23 cellular contexts compared by ENCODE assay signal in the genomic region with DNA sequence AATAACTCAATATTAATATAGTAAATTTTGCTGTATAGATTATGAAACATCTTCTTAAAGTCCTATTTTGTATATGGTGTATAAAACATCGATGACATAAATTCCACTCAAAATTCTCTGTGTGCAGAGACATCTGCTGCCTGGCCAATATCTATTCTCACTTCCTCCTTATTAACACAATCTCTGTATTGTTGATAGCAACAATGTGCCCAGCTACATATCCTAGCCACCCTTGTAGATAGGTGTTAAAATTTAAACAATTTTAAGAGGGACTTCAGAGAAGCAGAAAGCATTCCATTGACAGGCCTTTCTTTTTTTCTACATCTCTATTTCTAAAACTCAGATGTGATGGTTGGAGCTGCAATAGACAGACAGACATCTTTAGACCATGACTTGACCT.
"Had no signal": no experiment of that assay in that cellular context is flagged by ENCODE, and none has a peak within 500 bp of the region (broad histone marks: within the 10 kb centered on the region; RNA-seq: fewer than 3 reads in every experiment).

No MANE protein-coding gene starts in this region.

- DNase-seq: colonic mucosa; dermis blood vessel endothelial cell; effector memory CD4-positive, alpha-beta T cell; esophagus squamous epithelium; foreskin melanocyte; glutamatergic neuron; kidney; left lung; lower lobe of right lung; natural killer cell; occipital lobe; ovary; posterior cingulate gyrus; psoas muscle; right lobe of liver; small intestine; stimulated activated CD4-positive, alpha-beta T cell treated with anti-CD3 and anti-CD28 coated beads, Interleukin-15, amount 100 ng/mL, for 24 hours; stimulated activated CD4-positive, alpha-beta T cell treated with anti-CD3 and anti-CD28 coated beads, Interleukin-2, amount 100 ng/mL, for 48 hours; stimulated activated naive B cell treated with anti-CD40 and anti-IgM and Interleukin-4, amounts not matched to agents 10 μg/mL and 1 μg/mL and 100 μg/mL, for 72 hours; upper lobe of left lung had no signal

- ATAC-seq: left lung; natural killer cell; psoas muscle; right lobe of liver; stimulated activated naive B cell treated with anti-CD40 and anti-IgM and Interleukin-4, amounts not matched to agents 10 μg/mL and 1 μg/mL and 100 μg/mL, for 72 hours had no signal

- H3K4me1 ChIP-seq: colonic mucosa, esophagus squamous epithelium, left lung, lower lobe of right lung, psoas muscle, right lobe of liver, tibial nerve, upper lobe of left lung had no signal

- H3K36me3 ChIP-seq: colonic mucosa, esophagus squamous epithelium, left lung, lower lobe of right lung, ovary, right lobe of liver, thoracic aorta, tibial nerve, upper lobe of left lung had no signal

- H3K9me3 Mint-ChIP-seq: stimulated activated naive CD8-positive, alpha-beta T cell treated with anti-CD3 and anti-CD28 coated beads, Interleukin-15, Interleukin-2, amounts not matched to agents 100 ng/mL and 50 ng/mL, for 24 hours had no signal

- H3K4me3 Mint-ChIP-seq: natural killer cell; stimulated activated naive B cell treated with anti-CD40 and anti-IgM and Interleukin-4, amounts not matched to agents 10 μg/mL and 1 μg/mL and 100 μg/mL, for 72 hours; stimulated activated naive CD8-positive, alpha-beta T cell treated with anti-CD3 and anti-CD28 coated beads, Interleukin-15, Interleukin-2, amounts not matched to agents 100 ng/mL and 50 ng/mL, for 24 hours had no signal

- H3K4me3 ChIP-seq: colonic mucosa, esophagus squamous epithelium, left lung, lower lobe of right lung, ovary, psoas muscle, right lobe of liver, thoracic aorta, tibial nerve, upper lobe of left lung had no signal

- H3K27ac Mint-ChIP-seq: natural killer cell; stimulated activated naive B cell treated with anti-CD40 and anti-IgM and Interleukin-4, amounts not matched to agents 10 μg/mL and 1 μg/mL and 100 μg/mL, for 72 hours; stimulated activated naive CD8-positive, alpha-beta T cell treated with anti-CD3 and anti-CD28 coated beads, Interleukin-15, Interleukin-2, amounts not matched to agents 100 ng/mL and 50 ng/mL, for 24 hours had no signal

- H3K36me3 Mint-ChIP-seq: natural killer cell; stimulated activated naive B cell treated with anti-CD40 and anti-IgM and Interleukin-4, amounts not matched to agents 10 μg/mL and 1 μg/mL and 100 μg/mL, for 72 hours had no signal

- H3K27me3 ChIP-seq: colonic mucosa, esophagus squamous epithelium, left lung, ovary, right lobe of liver, tibial nerve, upper lobe of left lung had no signal

- H3K27me3 Mint-ChIP-seq: stimulated activated naive B cell treated with anti-CD40 and anti-IgM and Interleukin-4, amounts not matched to agents 10 μg/mL and 1 μg/mL and 100 μg/mL, for 72 hours had no signal

- H3K4me1 Mint-ChIP-seq: natural killer cell; stimulated activated naive B cell treated with anti-CD40 and anti-IgM and Interleukin-4, amounts not matched to agents 10 μg/mL and 1 μg/mL and 100 μg/mL, for 72 hours had no signal

- H3K9me3 ChIP-seq: colonic mucosa, esophagus squamous epithelium, left lung, lower lobe of right lung, ovary, psoas muscle, right lobe of liver, thoracic aorta, tibial nerve, upper lobe of left lung had no signal

- H3K27ac ChIP-seq: colonic mucosa, esophagus squamous epithelium, left lung, lower lobe of right lung, ovary, psoas muscle, right lobe of liver, thoracic aorta, tibial nerve, upper lobe of left lung had no signal
